8 cellular contexts compared by ENCODE assay signal in genomic region chr1:39103321-39104157, GRCh38.
A peak's percentile ranks its signal among the peaks of the same experiment; 100 is the strongest.
DNase-seq lines count a peak whose midpoint lies in the region; ATAC-seq and TF ChIP-seq lines count a peak whose summit lies in the region.

No MANE protein-coding gene starts in this region.

- CTCF ChIA-PET in HEK293 (lab: Yijun Ruan, JAX): interaction anchor here (0.8 to 3.9 kb wide), 12 partner anchors 30 to 616 kb away, joined by 3 to 62 read pairs (median 4); no protein-coding TSS in a partner anchor

- H3K27ac Mint-ChIP-seq in memory B cell: peak overlapping the region; percentile 10

- H2AFZ ChIP-seq in ACC112 (ENCODE audit: low read length, unreplicated experiment): peak overlapping the region; percentile 55

- peak overlapping the region; percentile 84 for H3K4me3 ChIP-seq in ACC112 (ENCODE audit: low read depth, low read length)
- H3K4me3 ChIP-seq in HEK293 (ENCODE audit: low read depth, low read length): no peak overlapping the region

- no peaks in the 10 kb centered on the region for H3K36me3 Mint-ChIP-seq in memory B cell

- DNase-seq in astrocyte of the hippocampus (ENCODE audit: low read depth, low spot score) (peak; percentile 59), memory B cell (ENCODE audit: low spot score in 2 of 2) (no peak), NCI-H1092 treated with DMSO at 0.1 percent for 48 hours (lab: John Stamatoyannopoulos, UW) (no peak)

- POLR2A ChIA-PET in HEK293 (lab: Yijun Ruan, JAX): no interaction called here

- no peaks in the 10 kb centered on the region for H3K9me3 Mint-ChIP-seq in memory B cell

- H3K79me2 ChIP-seq in ACC112 (ENCODE audit: control insufficient read depth, insufficient read depth, low read length, unreplicated experiment): peaks cover 32% of the 10 kb centered on the region

- H3K27me3 ChIP-seq in ACC112 (ENCODE audit: insufficient read depth, low read length): no peaks in the 10 kb centered on the region

- peaks cover 40% of the 10 kb centered on the region for H3K4me1 Mint-ChIP-seq in memory B cell

- H3K36me3 ChIP-seq in ACC112 (ENCODE audit: insufficient read depth, low read length): no peaks in the 10 kb centered on the region
- H3K36me3 ChIP-seq in HEK293 (ENCODE audit: control insufficient read depth in 2 of 2, insufficient read depth in 1 of 2, low read length in 2 of 2): no peaks in the 10 kb centered on the region

- ATAC-seq in memory B cell (ENCODE audit: low read depth): no peak
- no peak for ATAC-seq in GM18519 (IDR thresholded peaks at IDR 0.05; ENCODE audit: low FRiP score, unreplicated experiment)
- ATAC-seq in HG03025 (IDR thresholded peaks at IDR 0.05; ENCODE audit: low FRiP score, unreplicated experiment): no peak
- ATAC-seq in HG03442 (IDR thresholded peaks at IDR 0.05; ENCODE audit: unreplicated experiment): no peak

- peak overlapping the region; percentile 57 for H3K4me3 Mint-ChIP-seq in memory B cell

- no peaks in the 10 kb centered on the region for H3K9me3 ChIP-seq in HEK293 (ENCODE audit: control insufficient read depth, insufficient read depth, low read depth, low read length)

- H3K27ac ChIP-seq in ACC112 (ENCODE audit: low read depth, low read length) (peak overlapping the region; percentile 74), HEK293 (ENCODE audit: extremely low read depth, low read depth, low read length) (peak overlapping the region; percentile 47; the same call in 1 of the 2 replicates)

- no peaks in the 10 kb centered on the region for H3K27me3 Mint-ChIP-seq in memory B cell

- H3K4me1 ChIP-seq in ACC112 (ENCODE audit: control insufficient read depth, insufficient read depth, low read length, unreplicated experiment): peaks cover 43% of the 10 kb centered on the region
- peaks cover 18% of the 10 kb centered on the region for H3K4me1 ChIP-seq in HEK293 (ENCODE audit: control insufficient read depth, insufficient read depth, low read length)

- TF ChIP-seq CTCF in HEK293 (tag by site-specific recombination; IDR thresholded peaks at IDR 0.05): no peak

TF ChIP-seq in HEK293, 187 proteins besides CTCF, POLR2A, EP300 and RAD21:
- TF ChIP-seq, protein P1, sequence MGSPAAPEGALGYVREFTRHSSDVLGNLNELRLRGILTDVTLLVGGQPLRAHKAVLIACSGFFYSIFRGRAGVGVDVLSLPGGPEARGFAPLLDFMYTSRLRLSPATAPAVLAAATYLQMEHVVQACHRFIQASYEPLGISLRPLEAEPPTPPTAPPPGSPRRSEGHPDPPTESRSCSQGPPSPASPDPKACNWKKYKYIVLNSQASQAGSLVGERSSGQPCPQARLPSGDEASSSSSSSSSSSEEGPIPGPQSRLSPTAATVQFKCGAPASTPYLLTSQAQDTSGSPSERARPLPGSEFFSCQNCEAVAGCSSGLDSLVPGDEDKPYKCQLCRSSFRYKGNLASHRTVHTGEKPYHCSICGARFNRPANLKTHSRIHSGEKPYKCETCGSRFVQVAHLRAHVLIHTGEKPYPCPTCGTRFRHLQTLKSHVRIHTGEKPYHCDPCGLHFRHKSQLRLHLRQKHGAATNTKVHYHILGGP (tag by site-specific recombination; IDR thresholded peaks at IDR 0.05): no peak
- TF ChIP-seq ZNF157 (tag by site-specific recombination; IDR thresholded peaks at IDR 0.05) (no peak), EGR2 (tag by site-specific recombination; IDR thresholded peaks at IDR 0.05; ENCODE audit: low read depth) (peak; percentile 58; the same call in 1 of the 2 replicates), ZFP37 (tag by site-specific recombination; IDR thresholded peaks at IDR 0.05) (no peak), ZFHX2 (tag by site-specific recombination; conservative IDR thresholded peaks at IDR 0.05) (peak; percentile 34; the same call in 1 of the 2 replicates), ZNF629 (tag by site-specific recombination; IDR thresholded peaks at IDR 0.05) (0 out of 2 replicates have a peak, but pooled peaks have one; percentile 30), WT1 (tag by site-specific recombination; IDR thresholded peaks at IDR 0.05) (peak; percentile 83), ZSCAN5A (tag by site-specific recombination; IDR thresholded peaks at IDR 0.05) (no peak)
